33 cellular contexts compared by ENCODE assay signal in the genomic region with DNA sequence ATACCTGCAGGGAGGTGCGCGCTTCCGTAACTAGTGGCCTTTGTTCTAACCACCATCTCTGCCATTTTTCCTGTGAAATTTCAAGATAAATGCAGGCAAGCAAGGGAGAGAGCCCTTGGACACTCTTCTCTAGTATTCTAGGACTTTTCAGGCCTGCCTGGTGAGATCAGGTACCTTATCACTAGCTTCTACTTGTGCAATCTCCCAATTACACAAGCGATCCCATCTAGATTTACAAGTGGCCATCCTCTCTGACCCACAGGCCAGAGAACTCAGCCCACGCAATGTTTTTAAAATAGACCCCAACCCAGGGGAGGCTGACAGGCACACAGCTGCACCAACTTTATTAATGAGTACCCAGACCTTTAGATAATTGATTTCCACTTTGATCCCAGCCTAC.
DNase-seq lines count a peak whose midpoint lies in the region; TF ChIP-seq lines count a peak whose summit lies in the region.
"Had no signal": no experiment of that assay in that cellular context is flagged by ENCODE, and none has a peak within 500 bp of the region (broad histone marks: within the 10 kb centered on the region; RNA-seq: fewer than 3 reads in every experiment).

No MANE protein-coding gene starts in this region.

- no peak overlapping the region for H2BK15ac ChIP-seq in mesendoderm (replicated peaks; ENCODE audit: low read depth)

- H3K4me1 Mint-ChIP-seq in nephron progenitor cell: peaks cover 34% of the 10 kb centered on the region
- peaks cover 7% of the 10 kb centered on the region for H3K4me1 Mint-ChIP-seq in neural crest cell
- H3K4me1 Mint-ChIP-seq: B cell; CD14-positive monocyte; CD4-positive, alpha-beta memory T cell; CD8-positive, alpha-beta memory T cell had no signal

- no peaks in the 10 kb centered on the region for H3K9me3 Mint-ChIP-seq in nephron progenitor cell
- H3K9me3 Mint-ChIP-seq in neural crest cell: peaks cover 2% of the 10 kb centered on the region
- H3K9me3 Mint-ChIP-seq: CD4-positive, alpha-beta T cell had no signal

- H4K5ac ChIP-seq in mesendoderm (ENCODE audit: low read length): no peak overlapping the region

- H3K4me3 Mint-ChIP-seq in nephron progenitor cell (no peak overlapping the region), neural crest cell (no peak overlapping the region)
- H3K4me3 Mint-ChIP-seq: B cell; CD14-positive monocyte; CD4-positive, alpha-beta memory T cell; CD4-positive, alpha-beta T cell; CD4-positive, CD25-positive, alpha-beta regulatory T cell; CD8-positive, alpha-beta memory T cell; CD8-positive, alpha-beta T cell had no signal

- H3K79me2 ChIP-seq in mesendoderm (ENCODE audit: control insufficient read depth, insufficient read depth, low read length): no peaks in the 10 kb centered on the region

- H3K79me1 ChIP-seq in mesendoderm (ENCODE audit: low read length): no peaks in the 10 kb centered on the region

- H3K23ac ChIP-seq in mesendoderm (ENCODE audit: low read length): no peak overlapping the region

- H3K18ac ChIP-seq in mesendoderm (ENCODE audit: low read length): no peak overlapping the region

- no peak overlapping the region for H2BK5ac ChIP-seq in mesendoderm (ENCODE audit: low read length)

- no peak overlapping the region for H3K4me2 ChIP-seq in mesendoderm (ENCODE audit: low read length)
- H3K4me2 ChIP-seq: A549; BLaER1; BLaER1 treated with 17β-estradiol and CSF1 and Interleukin-3, amounts not matched to agents 10 nM and 100 nM had no signal

- no peaks in the 10 kb centered on the region for H3K36me3 ChIP-seq in mesendoderm (ENCODE audit: control insufficient read depth, insufficient read depth, low read length)
- H3K36me3 ChIP-seq: BE2C; BLaER1; BLaER1 treated with 17β-estradiol and CSF1 and Interleukin-3, amounts not matched to agents 10 nM and 100 nM had no signal

- H3K4me3 ChIP-seq in mesendoderm (ENCODE audit: low read length): no peak overlapping the region
- no peak overlapping the region for H3K4me3 ChIP-seq in foreskin fibroblast (ENCODE audit: low read depth in 1 of 2, low read length in 2 of 2)
- H3K4me3 ChIP-seq: A549; BLaER1; BLaER1 treated with 17β-estradiol and CSF1 and Interleukin-3, amounts not matched to agents 10 nM and 100 nM had no signal

- H3K27me3 Mint-ChIP-seq in nephron progenitor cell (ENCODE audit: low read depth, poor library complexity) (peaks cover 4% of the 10 kb centered on the region), neural crest cell (ENCODE audit: low read depth) (no peaks in the 10 kb centered on the region)
- H3K27me3 Mint-ChIP-seq: B cell; CD4-positive, alpha-beta memory T cell; CD4-positive, alpha-beta T cell; CD4-positive, CD25-positive, alpha-beta regulatory T cell; CD8-positive, alpha-beta memory T cell had no signal

- no peak overlapping the region for H2AK5ac ChIP-seq in mesendoderm (ENCODE audit: low read length)

- no peaks in the 10 kb centered on the region for H3K4me1 ChIP-seq in mesendoderm (ENCODE audit: control insufficient read depth, low read depth, low read length)
- H3K4me1 ChIP-seq: A549; BE2C; BLaER1; BLaER1 treated with 17β-estradiol and CSF1 and Interleukin-3, amounts not matched to agents 10 nM and 100 nM; Caco-2 had no signal

- H3K27ac Mint-ChIP-seq in nephron progenitor cell (peak overlapping the region; percentile 50), neural crest cell (ENCODE audit: unreplicated experiment) (peak overlapping the region; percentile 14)
- H3K27ac Mint-ChIP-seq: B cell; CD14-positive monocyte; CD4-positive, alpha-beta T cell; CD4-positive, CD25-positive, alpha-beta regulatory T cell; CD8-positive, alpha-beta T cell had no signal

- peak; percentile 22 for DNase-seq in mesendoderm
- DNase-seq in nephron progenitor cell: no peak
- no peak for DNase-seq in neural crest cell (ENCODE audit: low read depth, low spot score)
- no peak for DNase-seq in NCI-H226
- DNase-seq in foreskin fibroblast: no peak
- no peak for DNase-seq in stimulated activated naive CD4-positive, alpha-beta T cell (lab: John Stamatoyannopoulos, UW)
- DNase-seq: 8988T; ACHN; AML-193; BE2C; C1 segment of cervical spinal cord; Caco-2; Calu3; CD4-positive, alpha-beta memory T cell; CD4-positive, alpha-beta T cell; CD4-positive, CD25-positive, alpha-beta regulatory T cell; CD8-positive, alpha-beta memory T cell; CD8-positive, alpha-beta T cell; COR-L47; DMS 273 treated with DMSO at 0.1 percent for 48 hours; DMS153; DMS53; DMS79; DMS79 treated with DMSO at 0.1 percent for 48 hours; DND-41; EL had no signal

- no peak overlapping the region for H4K8ac ChIP-seq in mesendoderm (ENCODE audit: low read depth, low read length)

- no CpG with 5 or more reads among the region's 5 CpGs for WGBS in mesendoderm (ENCODE audit: extremely low coverage, insufficient coverage, low lambda C conversion rate)

- TF ChIP-seq CTCF in nephron progenitor cell (IDR thresholded peaks at IDR 0.05): no peak
- no peak for TF ChIP-seq CTCF in neural crest cell (conservative IDR thresholded peaks at IDR 0.05)
- TF ChIP-seq CTCF in foreskin fibroblast (IDR thresholded peaks at IDR 0.05; ENCODE audit: low read depth, low read length): no peak

- no peak overlapping the region for H3K56ac ChIP-seq in mesendoderm (ENCODE audit: low read length)

- H3K27ac ChIP-seq in mesendoderm (ENCODE audit: low read depth, low read length): no peak overlapping the region
- H3K27ac ChIP-seq: 22Rv1; A549; BLaER1; BLaER1 treated with 17β-estradiol and CSF1 and Interleukin-3, amounts not matched to agents 10 nM and 100 nM; C4-2B had no signal

- no peaks in the 10 kb centered on the region for H3K36me3 Mint-ChIP-seq in nephron progenitor cell (ENCODE audit: low read depth)
- no peaks in the 10 kb centered on the region for H3K36me3 Mint-ChIP-seq in neural crest cell (ENCODE audit: low read depth)
- H3K36me3 Mint-ChIP-seq: CD14-positive monocyte; CD4-positive, alpha-beta memory T cell; CD4-positive, CD25-positive, alpha-beta regulatory T cell; CD8-positive, alpha-beta memory T cell; CD8-positive, alpha-beta T cell had no signal

- no peak overlapping the region for H2BK120ac ChIP-seq in mesendoderm (ENCODE audit: low read depth, low read length)

- H3K27me3 ChIP-seq in mesendoderm (ENCODE audit: insufficient read depth, low read length, poor library complexity): no peaks in the 10 kb centered on the region
- H3K27me3 ChIP-seq: BE2C; BLaER1; BLaER1 treated with 17β-estradiol and CSF1 and Interleukin-3, amounts not matched to agents 10 nM and 100 nM had no signal

- H3K9ac ChIP-seq in mesendoderm (ENCODE audit: low read length): no peak overlapping the region
- H3K9ac ChIP-seq: BLaER1; BLaER1 treated with 17β-estradiol and CSF1 and Interleukin-3, amounts not matched to agents 10 nM and 100 nM had no signal

- no peak overlapping the region for H3K4ac ChIP-seq in mesendoderm (ENCODE audit: low read depth, low read length)
